In genomic region chr10:91614254-91614624, GRCh38 we compare ENCODE assay signal across 13 cellular contexts. TPM values are rescaled to one million over a fixed set of nuclear protein-coding genes. Genes with fewer than 3 reads are reported as not detected.
DNase-seq lines count a peak whose midpoint lies in the region; TF ChIP-seq lines count a peak whose summit lies in the region.
"Had no signal": no experiment of that assay in that cellular context is flagged by ENCODE, and none has a peak within 500 bp of the region (broad histone marks: within the 10 kb centered on the region; RNA-seq: fewer than 3 reads in every experiment).

No MANE protein-coding gene starts in this region.

- H3K27ac ChIP-seq in SK-N-SH (ENCODE audit: low read depth in 2 of 2, low read length in 1 of 2) (peak overlapping the region; percentile 94 to 99), A673 (ENCODE audit: low read depth, low read length, poor library complexity, severe bottlenecking) (no peak overlapping the region)
- H3K27ac ChIP-seq: KMS-11 had no signal

- peak overlapping the region in 1 of 2 experiments; percentile 43; a peak in 2 of 4 replicates for H3K4me3 ChIP-seq in SK-N-SH (ENCODE audit: low read depth in 2 of 2, low read length in 1 of 2)
- no peak overlapping the region for H3K4me3 ChIP-seq in retinal pigment epithelial cell (ENCODE audit: low read length)
- H3K4me3 ChIP-seq in A673 (ENCODE audit: low read depth, low read length, poor library complexity, severe bottlenecking): no peak overlapping the region
- H3K4me3 ChIP-seq: prostate gland had no signal

- no peaks in the 10 kb centered on the region for H4K20me1 ChIP-seq in SK-N-SH (ENCODE audit: insufficient read depth)

- H2AFZ ChIP-seq in SK-N-SH (ENCODE audit: low read depth): no peak overlapping the region

- H3K27me3 ChIP-seq in SK-N-SH (ENCODE audit: insufficient read depth) (no peaks in the 10 kb centered on the region), A673 (replicated peaks; ENCODE audit: insufficient read depth, low read depth, low read length, poor library complexity) (no peaks in the 10 kb centered on the region)

- BruUV-seq in A673 (replicated peaks; lab: Mats Ljungman, UMichigan): no TSS peak

- peaks cover 4 to 8% of the 10 kb centered on the region in 2 experiments; a peak in 3 of 4 replicates for H3K4me1 ChIP-seq in SK-N-SH (ENCODE audit: control insufficient read depth in 1 of 2, insufficient read depth in 2 of 2, low read depth in 1 of 2, low read length in 1 of 2)
- peaks cover 2% of the 10 kb centered on the region for H3K4me1 ChIP-seq in A673 (ENCODE audit: insufficient read depth, low read length, poor library complexity, severe bottlenecking)
- H3K4me1 ChIP-seq: prostate gland had no signal

- TF ChIP-seq EP300 in SK-N-SH (IDR thresholded peaks at IDR 0.05; ENCODE audit: borderline replicate concordance in 1 of 2, low read depth in 1 of 2, low read length in 1 of 2): peak; percentile 70 to 97

- no peak for TF ChIP-seq CTCF in SK-N-SH (IDR thresholded peaks at IDR 0.05)
- TF ChIP-seq CTCF in retinal pigment epithelial cell (conservative IDR thresholded peaks at IDR 0.05; ENCODE audit: low read depth, low read length): no peak
- TF ChIP-seq CTCF in A673 (conservative IDR thresholded peaks at IDR 0.05; ENCODE audit: low read depth, low read length): no peak

- H3K36me3 ChIP-seq in SK-N-SH (replicated peaks in 1 of 2; ENCODE audit: control insufficient read depth in 1 of 2, insufficient read depth in 2 of 2, low read length in 1 of 2) (no peaks in the 10 kb centered on the region), A673 (ENCODE audit: insufficient read depth, low read length, poor library complexity, severe bottlenecking) (no peaks in the 10 kb centered on the region)
- H3K36me3 ChIP-seq: prostate gland had no signal

- TF ChIP-seq RAD21 in SK-N-SH (IDR thresholded peaks at IDR 0.05; ENCODE audit: low read length): no peak

- WGBS in SK-N-SH (ENCODE audit: low lambda C conversion rate): 13% methylated on average over 2 of the region's 2 CpGs

- DNase-seq in Daoy (ENCODE audit: low read depth) (peak; percentile 14), SK-N-SH (no peak), fibroblast of gingiva (ENCODE audit: low read depth) (peak; percentile 88), retinal pigment epithelial cell (ENCODE audit: low read depth) (peak; percentile 85), A673 (ENCODE audit: low spot score) (no peak), NCI-H774 (lab: John Stamatoyannopoulos, UW) (no peak)
- no peak for DNase-seq in activated naive CD4-positive, alpha-beta T cell treated with Interleukin-2 at 50 U/mL for 16 hours
- DNase-seq in stimulated activated CD4-positive, alpha-beta T cell treated with anti-CD3 and anti-CD28 coated beads, Interleukin-2, amount 100 ng/mL, for 48 hours: no peak
- DNase-seq: CD4-positive, alpha-beta memory T cell; H7; NCI-H2171 treated with DMSO at 0.1 percent for 48 hours had no signal

- peak overlapping the region; percentile 74 for H3K9ac ChIP-seq in SK-N-SH
- H3K9ac ChIP-seq: KMS-11 had no signal

- POLR2A ChIA-PET in SK-N-SH (lab: Yijun Ruan, JAX): no interaction called here
- POLR2A ChIA-PET in A673 (lab: Charles Lee; ENCODE audit: low non-redundant PET): no interaction called here

- H3F3A ChIP-seq in SK-N-SH (replicated peaks; ENCODE audit: insufficient read depth): peaks cover 57% of the 10 kb centered on the region

- peak overlapping the region; percentile 83 for H3K4me2 ChIP-seq in SK-N-SH
- H3K4me2 ChIP-seq: KMS-11 had no signal

- H3K9me3 ChIP-seq in SK-N-SH (0 out of 2 replicates have a peak, but pooled peaks cover 6% of the 10 kb centered on the region), A673 (ENCODE audit: low read depth, low read length, poor library complexity, severe bottlenecking) (no peaks in the 10 kb centered on the region)
- H3K9me3 ChIP-seq: prostate gland had no signal

- no peaks in the 10 kb centered on the region for H3K9me2 ChIP-seq in SK-N-SH

- H3K79me2 ChIP-seq in SK-N-SH (ENCODE audit: insufficient read depth): no peaks in the 10 kb centered on the region

- CTCF ChIA-PET in SK-N-SH (lab: Yijun Ruan, JAX): no interaction called here
- CTCF ChIA-PET in A673 (lab: Charles Lee): no interaction called here

- intact Hi-C loops in A673 (cut with micrococcal nuclease; ENCODE audit: unreplicated experiment): no loop called here

TF ChIP-seq in SK-N-SH, 30 proteins besides CTCF, POLR2A, EP300 and RAD21 (continues in another document):
- no peak for TF ChIP-seq NRF1 (IDR thresholded peaks at IDR 0.05; ENCODE audit: low read depth, low read length)
- TF ChIP-seq USF1 (IDR thresholded peaks at IDR 0.05; ENCODE audit: borderline replicate concordance, low read depth): no peak
- no peak for TF ChIP-seq USF2 (IDR thresholded peaks at IDR 0.05; ENCODE audit: borderline replicate concordance, low read depth, low read length)
- TF ChIP-seq FOXM1 (IDR thresholded peaks at IDR 0.05; ENCODE audit: low read depth): peak; percentile 68
- TF ChIP-seq REST (IDR thresholded peaks at IDR 0.05; ENCODE audit: low read depth, low read length): 0 out of 2 replicates have a peak, but pooled peaks have one; percentile 7
- TF ChIP-seq MXI1 (IDR thresholded peaks at IDR 0.05; ENCODE audit: low read depth, low read length): no peak
- TF ChIP-seq MEF2A (IDR thresholded peaks at IDR 0.05; ENCODE audit: borderline replicate concordance, low read depth): peak; percentile 41; the same call in 1 of the 2 replicates
- TF ChIP-seq RCOR1 (IDR thresholded peaks at IDR 0.05; ENCODE audit: low read length): no peak
- peak; percentile 99 for TF ChIP-seq TCF12 (IDR thresholded peaks at IDR 0.05)
- TF ChIP-seq YY1 (IDR thresholded peaks at IDR 0.05; ENCODE audit: low read depth): no peak
- peak; percentile 91 for TF ChIP-seq POLR2AphosphoS5 (IDR thresholded peaks at IDR 0.05; ENCODE audit: low read depth, low read length)
- TF ChIP-seq NFIC (IDR thresholded peaks at IDR 0.05; ENCODE audit: borderline replicate concordance): peak; percentile 92
- no peak for TF ChIP-seq IRF3 (IDR thresholded peaks at IDR 0.05; ENCODE audit: low read depth, low read length)
- TF ChIP-seq RFX5 (IDR thresholded peaks at IDR 0.05; ENCODE audit: low read length): no peak
- no peak for TF ChIP-seq SIN3A (IDR thresholded peaks at IDR 0.05; ENCODE audit: borderline replicate concordance, low read depth, low read length)
- no peak for TF ChIP-seq SMC3 (IDR thresholded peaks at IDR 0.05; ENCODE audit: low read depth, low read length)
- TF ChIP-seq RXRA (IDR thresholded peaks at IDR 0.05; ENCODE audit: borderline replicate concordance, low read depth): peak; percentile 87; the same call in 1 of the 2 replicates

RNA-seq across cellular contexts. Expression of gene PPP1R3C, which starts 18.6 kb away (rescaled TPM):
- total RNA-seq in Daoy (2014; rRNA removed; shearing (Covaris generic)): 0.54 and 0.74 TPM in 2 replicates
- 9.0 and 11.5 TPM in 2 replicates for polyA plus RNA-seq in SK-N-SH (2012; rRNA removed)
- 11.8 and 13.2 TPM in 2 replicates for polyA plus RNA-seq in SK-N-SH (2012; cell fraction: cytosol; rRNA removed)
- polyA plus RNA-seq in SK-N-SH (2012; cell fraction: nucleus; rRNA removed): 6.0 and 10.4 TPM in 2 replicates
- 2.1 and 2.7 TPM in 2 replicates for total RNA-seq in A673 (2021)
- total RNA-seq: CD4-positive, alpha-beta memory T cell had no signal
- polyA plus RNA-seq: CD4-positive, alpha-beta memory T cell had no signal

Comparison
In these comparisons a context has a peak if more than half of its experiments do, and no peak if none do; other contexts are left out.
1. DNase-seq: peak in Daoy (single experiment), fibroblast of gingiva (single experiment) and retinal pigment epithelial cell (single experiment); none in SK-N-SH (single experiment), A673 (single experiment), activated naive CD4-positive, alpha-beta T cell treated with Interleukin-2 at 50 U/mL for 16 hours (single experiment), stimulated activated CD4-positive, alpha-beta T cell treated with anti-CD3 and anti-CD28 coated beads, Interleukin-2, amount 100 ng/mL, for 48 hours (0 of 2) and NCI-H774 (single experiment).